Comparison of ENCODE assay signal across 16 cellular contexts in genomic region chr13:51666316-51666715, GRCh38.
DNase-seq lines count a peak whose midpoint lies in the region; ATAC-seq, FAIRE-seq and TF ChIP-seq lines count a peak whose summit lies in the region.
"Had no signal": no experiment of that assay in that cellular context is flagged by ENCODE, and none has a peak within 500 bp of the region (broad histone marks: within the 10 kb centered on the region; RNA-seq: fewer than 3 reads in every experiment).

No MANE protein-coding gene starts in this region.

- peaks cover 17% of the 10 kb centered on the region for H3K36me3 Mint-ChIP-seq in GM23338 (ENCODE audit: low read depth)

- no peaks in the 10 kb centered on the region for H3K27me3 ChIP-seq in GM23338 (ENCODE audit: insufficient read depth)
- H3K27me3 ChIP-seq in Karpas-422 (ENCODE audit: low read length) = no peaks in the 10 kb centered on the region
- H3K27me3 ChIP-seq: adrenal gland, spleen, uterus had no signal

- H3K9me2 ChIP-seq in GM23338 (ENCODE audit: insufficient read depth) (no peaks in the 10 kb centered on the region), Karpas-422 (replicated peaks; ENCODE audit: insufficient read depth, low read length) (no peaks in the 10 kb centered on the region)

- 40% methylated on average over 1 of the region's 1 CpG for WGBS in A549 (ENCODE audit: missing lambda C conversion rate)

- peak overlapping the region; percentile 71 for H3K4me2 ChIP-seq in A549
- no peak overlapping the region for H3K4me2 ChIP-seq in GM23338
- no peak overlapping the region for H3K4me2 ChIP-seq in Karpas-422 (ENCODE audit: low read depth, low read length, poor library complexity, severe bottlenecking)

- CTCF ChIA-PET in A549 (lab: Yijun Ruan, JAX) = no interaction called here
- CTCF ChIA-PET in HEK293T (lab: Yijun Ruan, JAX) = no interaction called here

- POLR2A ChIA-PET in A549 (lab: Yijun Ruan, JAX) (no interaction called here), HEK293T (lab: Yijun Ruan, JAX) (no interaction called here)

- no peak overlapping the region for H3K4me3 Mint-ChIP-seq in GM23338
- H3K4me3 Mint-ChIP-seq: activated CD8-positive, alpha-beta T cell treated with anti-CD3 and anti-CD28 coated beads for 36 hours; central memory CD8-positive, alpha-beta T cell had no signal

- peak overlapping the region; percentile 45; the same call in 1 of the 2 replicates for H3K27ac Mint-ChIP-seq in GM23338
- H3K27ac Mint-ChIP-seq: activated CD8-positive, alpha-beta T cell treated with anti-CD3 and anti-CD28 coated beads for 36 hours had no signal

- no peak for TF ChIP-seq RAD21 in A549 (conservative IDR thresholded peaks at IDR 0.05 in 1 of 2, IDR thresholded peaks at IDR 0.05 in 1 of 2)

- H3K36me3 ChIP-seq in GM23338 (ENCODE audit: insufficient read depth) (no peaks in the 10 kb centered on the region), Karpas-422 (ENCODE audit: insufficient read depth, low read length) (no peaks in the 10 kb centered on the region)
- H3K36me3 ChIP-seq: adrenal gland, uterus had no signal

- TF ChIP-seq POLR2A in A549 (IDR thresholded peaks at IDR 0.05; ENCODE audit: low read length) = no peak

- H2AFZ ChIP-seq in GM23338 (no peak overlapping the region), Karpas-422 (ENCODE audit: low read length) (no peak overlapping the region)

- no peak for TF ChIP-seq EP300 in A549 (IDR thresholded peaks at IDR 0.05)

- FAIRE-seq in A549 (lab: Jason Lieb, UNC) = no peak
- FAIRE-seq: GM18507 had no signal

- peaks cover 5% of the 10 kb centered on the region; the same call in 1 of the 2 replicates for H4K20me1 ChIP-seq in GM23338 (replicated peaks; ENCODE audit: insufficient read depth)
- 0 out of 2 replicates have a peak, but pooled peaks cover 4% of the 10 kb centered on the region for H4K20me1 ChIP-seq in Karpas-422 (ENCODE audit: insufficient read depth, low read depth, low read length)

- ATAC-seq in A549 = peak; percentile 34 to 61; a peak in 4 of 6 replicates
- no peak for ATAC-seq in GM23338
- ATAC-seq in GM21367 (IDR thresholded peaks at IDR 0.05; ENCODE audit: unreplicated experiment) = no peak
- ATAC-seq: activated CD8-positive, alpha-beta T cell treated with anti-CD3 and anti-CD28 coated beads for 36 hours had no signal

- H3F3A ChIP-seq in GM23338 (replicated peaks; ENCODE audit: low read depth) = no peaks in the 10 kb centered on the region

- TF ChIP-seq CTCF in A549 (IDR thresholded peaks at IDR 0.05) = no peak
- TF ChIP-seq CTCF in GM23338 (conservative IDR thresholded peaks at IDR 0.05; ENCODE audit: low read depth in 2 of 2) = no peak

- peaks cover under 1% of the 10 kb centered on the region; the same call in 2 of the 3 replicates for H3K9me3 Mint-ChIP-seq in GM23338
- H3K9me3 Mint-ChIP-seq: central memory CD8-positive, alpha-beta T cell had no signal

- H3K27ac ChIP-seq in A549 (peak overlapping the region; percentile 42 to 69; a peak in 5 of 6 replicates), GM23338 (ENCODE audit: low read depth) (peak overlapping the region; percentile 20; the same call in 1 of the 2 replicates), Karpas-422 (ENCODE audit: low read length) (no peak overlapping the region)
- H3K27ac ChIP-seq: spleen, uterus had no signal

- peaks cover 80% of the 10 kb centered on the region for H3K79me2 ChIP-seq in GM23338 (replicated peaks; ENCODE audit: insufficient read depth)
- no peaks in the 10 kb centered on the region for H3K79me2 ChIP-seq in Karpas-422 (ENCODE audit: low read length)

- no peaks in the 10 kb centered on the region for H3K9me3 ChIP-seq in A549
- H3K9me3 ChIP-seq in Karpas-422 (ENCODE audit: low read length) = no peaks in the 10 kb centered on the region
- H3K9me3 ChIP-seq: adrenal gland, uterus had no signal

- no peak overlapping the region for H3K9ac ChIP-seq in Karpas-422 (ENCODE audit: low read length)

- H3K4me1 ChIP-seq in A549 = peaks cover 70% of the 10 kb centered on the region
- H3K4me1 ChIP-seq in GM23338 (ENCODE audit: insufficient read depth) = peaks cover 12% of the 10 kb centered on the region
- H3K4me1 ChIP-seq in Karpas-422 (ENCODE audit: low read length) = peaks cover 10% of the 10 kb centered on the region
- H3K4me1 ChIP-seq: uterus had no signal

- H3K4me3 ChIP-seq in A549 (no peak overlapping the region), GM23338 (no peak overlapping the region), Karpas-422 (ENCODE audit: low read length) (no peak overlapping the region)
- H3K4me3 ChIP-seq: adrenal gland, spleen, uterus had no signal

- peaks cover 42% of the 10 kb centered on the region for H3K4me1 Mint-ChIP-seq in GM23338

- no peak for DNase-seq in A549 (ENCODE audit: low read depth in 1 of 2, low spot score in 1 of 2)
- no peak for DNase-seq in GM23338 (ENCODE audit: low spot score)
- peak; percentile 91 for DNase-seq in NCI-H82 (lab: John Stamatoyannopoulos, UW)
- DNase-seq in fibroblast of peridontal ligament (ENCODE audit: extremely low read depth) = peak; percentile 42
- no peak for DNase-seq in HEK293T (ENCODE audit: extremely low spot score)
- DNase-seq in NCI-H1436 treated with DMSO at 0.1 percent for 48 hours (lab: John Stamatoyannopoulos, UW) = no peak
- DNase-seq in Karpas-422 = no peak
- DNase-seq: activated CD8-positive, alpha-beta T cell treated with anti-CD3 and anti-CD28 coated beads for 36 hours; adrenal gland; spleen; stimulated activated naive CD4-positive, alpha-beta T cell; SW 1271; uterus had no signal

- no peaks in the 10 kb centered on the region for H3K27me3 Mint-ChIP-seq in GM23338 (ENCODE audit: insufficient read depth, low read depth, poor library complexity)
- H3K27me3 Mint-ChIP-seq: activated CD8-positive, alpha-beta T cell treated with anti-CD3 and anti-CD28 coated beads for 36 hours; central memory CD8-positive, alpha-beta T cell had no signal

TF ChIP-seq in A549, 52 proteins besides CTCF, POLR2A, EP300 and RAD21:
- no peak for TF ChIP-seq TP53 (CRISPR knock-in tag; IDR thresholded peaks at IDR 0.05)
- TF ChIP-seq EHF (CRISPR knock-in tag; IDR thresholded peaks at IDR 0.05) = no peak
- no peak for TF ChIP-seq FOXS1 (CRISPR knock-in tag; IDR thresholded peaks at IDR 0.05)
- TF ChIP-seq POLR2AphosphoS2 (conservative IDR thresholded peaks at IDR 0.05; ENCODE audit: low read length) = no peak
TF ChIP-seq in A549: peak in this region for 0.

TF ChIP-seq in GM23338, 12 proteins besides CTCF, POLR2A, EP300 and RAD21 (continues in another document):
- TF ChIP-seq EZH2 (IDR thresholded peaks at IDR 0.05; ENCODE audit: low read depth, unreplicated experiment) (no peak), NANOG (IDR thresholded peaks at IDR 0.05; ENCODE audit: borderline replicate concordance) (no peak), ETS1 (IDR thresholded peaks at IDR 0.05) (no peak), EZH2phosphoT487 (IDR thresholded peaks at IDR 0.05; ENCODE audit: unreplicated experiment) (no peak)

TF ChIP-seq in HEK293T, 16 proteins besides CTCF, POLR2A, EP300 and RAD21:
- no peak for TF ChIP-seq PKNOX1 (IDR thresholded peaks at IDR 0.05)
- no peak for TF ChIP-seq FOXM1 (IDR thresholded peaks at IDR 0.05; ENCODE audit: borderline replicate concordance)
- no peak for TF ChIP-seq FOXA1 (IDR thresholded peaks at IDR 0.05)
- TF ChIP-seq SP1 (IDR thresholded peaks at IDR 0.05) = no peak
- TF ChIP-seq ARNT (IDR thresholded peaks at IDR 0.05) = no peak
- no peak for TF ChIP-seq ZNF384 (IDR thresholded peaks at IDR 0.05)
- TF ChIP-seq LEF1 (IDR thresholded peaks at IDR 0.05; ENCODE audit: borderline replicate concordance) = no peak
- TF ChIP-seq SUZ12 (IDR thresholded peaks at IDR 0.05) = no peak
- TF ChIP-seq FOXK2 (IDR thresholded peaks at IDR 0.05) = no peak
- no peak for TF ChIP-seq BHLHE40 (IDR thresholded peaks at IDR 0.05; ENCODE audit: borderline replicate concordance)
- TF ChIP-seq TARDBP (IDR thresholded peaks at IDR 0.05) = no peak
- no peak for TF ChIP-seq NFRKB (IDR thresholded peaks at IDR 0.05)

Comparison
In these comparisons a context has a peak if more than half of its experiments do, and no peak if none do; other contexts are left out.
1. ATAC-seq: peak in A549 (2 of 2); none in GM23338 (single experiment) and GM21367 (single experiment).
2. DNase-seq: peak in NCI-H82 (single experiment) and fibroblast of peridontal ligament (single experiment); none in A549 (0 of 2), GM23338 (single experiment), HEK293T (single experiment), NCI-H1436 treated with DMSO at 0.1 percent for 48 hours (single experiment) and Karpas-422 (single experiment).